In the genomic region with DNA sequence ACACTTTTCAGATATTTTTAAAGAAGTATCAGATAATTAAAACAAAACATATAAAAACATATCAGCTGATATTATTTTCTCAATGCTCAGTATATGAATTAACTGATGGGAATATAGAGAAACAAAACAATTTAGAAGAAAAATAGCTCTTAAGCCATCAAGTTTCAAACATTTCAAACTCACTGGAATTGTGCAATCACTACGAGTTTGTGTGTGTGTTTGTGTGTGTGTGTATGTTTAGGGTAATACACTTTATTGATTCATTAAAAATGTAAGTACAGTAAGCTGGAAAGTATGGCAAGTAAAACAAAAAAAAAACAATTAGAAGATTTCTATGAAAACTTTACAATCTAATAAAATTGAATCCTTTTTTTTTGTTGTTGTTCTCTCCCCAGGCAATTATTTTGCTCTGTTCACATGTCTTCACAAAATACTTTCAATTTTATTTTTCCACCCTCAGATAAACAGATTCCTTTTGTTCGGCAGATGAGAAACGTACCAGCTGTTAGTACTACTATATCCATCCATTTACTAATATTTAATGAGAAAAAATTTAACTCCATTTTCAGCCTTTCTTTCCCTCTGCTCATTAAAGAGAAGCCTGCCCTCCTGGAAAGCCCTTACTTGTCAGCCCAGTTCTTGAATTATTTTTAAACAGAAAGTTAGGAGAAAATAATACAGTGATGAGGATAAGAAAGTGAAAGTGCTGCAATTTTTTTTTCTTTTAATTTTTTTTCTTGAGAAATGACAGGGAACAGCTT, we compare ENCODE assay signal across 10 cellular contexts.
DNase-seq lines count a peak whose midpoint lies in the region; ATAC-seq and TF ChIP-seq lines count a peak whose summit lies in the region.
"Had no signal": no experiment of that assay in that cellular context is flagged by ENCODE, and none has a peak within 500 bp of the region (broad histone marks: within the 10 kb centered on the region; RNA-seq: fewer than 3 reads in every experiment).

No MANE protein-coding gene starts in this region.

- WGBS in heart right ventricle, 2 donors, result 7 to 10% methylated on average over 3 of the region's 3 CpGs
- WGBS in right lobe of liver (ENCODE audit: insufficient coverage, low coverage, low lambda C conversion rate, missing lambda C conversion rate), result 21% methylated on average over 3 of the region's 3 CpGs
- WGBS in aorta, 2 donors, result 4% methylated on average over 3 of the region's 3 CpGs

- intact Hi-C loops in heart right ventricle (cut with DNase I), result loop anchor here in 1 of 10 donors (5.0 kb wide), 1 partner anchor 83 kb away; no protein-coding TSS in a partner anchor
- intact Hi-C loops in left ventricle myocardium superior (cut with micrococcal nuclease), result no loop called here
- intact Hi-C loops in right lobe of liver (cut with DNase I), result no loop called here
- intact Hi-C loops in aorta (cut with DNase I), result no loop called here

- no peak for DNase-seq in heart right ventricle
- no peak for DNase-seq in left ventricle myocardium superior
- peak; percentile 22 for DNase-seq in astrocyte of the hippocampus (ENCODE audit: low read depth, low spot score)
- no peak for DNase-seq in right lobe of liver
- DNase-seq in aorta, result no peak
- DNase-seq in GM13977 (ENCODE audit: low spot score), result no peak
- no peak for DNase-seq in H7
- DNase-seq in iPS-NIHi11 (ENCODE audit: low spot score), result no peak
- DNase-seq: activated CD4-positive, alpha-beta memory T cell treated with anti-CD3 and anti-CD28 coated beads, Interleukin-2, amount 10 ng/mL, durations not matched to agents 7 days and 5 days had no signal

- H3K9me3 ChIP-seq in heart right ventricle (no peaks in the 10 kb centered on the region), right lobe of liver (no peaks in the 10 kb centered on the region), aorta (ENCODE audit: control insufficient read depth, low read length) (no peaks in the 10 kb centered on the region)
- H3K9me3 ChIP-seq: neutrophil had no signal

- ATAC-seq in heart right ventricle (peak in 4 of 8 donors; percentile 12 to 43 (median 25)), left ventricle myocardium superior (no peak), right lobe of liver (no peak), aorta (ENCODE audit: low FRiP score) (no peak)

- in situ Hi-C loops in GM13977 (cut with MboI; ENCODE audit: low pct_unique_long_range_greater_than_20kb, low sequenced_read_pairs, unreplicated experiment), result no loop called here

- peaks cover 3 to 73% (median 34%) of the 10 kb centered on the region in 9 donors for H3K4me1 ChIP-seq in heart right ventricle
- no peaks in the 10 kb centered on the region for H3K4me1 ChIP-seq in right lobe of liver
- no peaks in the 10 kb centered on the region for H3K4me1 ChIP-seq in aorta (ENCODE audit: control insufficient read depth in 1 of 2, insufficient read depth in 2 of 2, low read length in 2 of 2)

- H3K27me3 ChIP-seq in heart right ventricle, result no peaks in the 10 kb centered on the region
- no peaks in the 10 kb centered on the region for H3K27me3 ChIP-seq in right lobe of liver
- no peaks in the 10 kb centered on the region for H3K27me3 ChIP-seq in aorta (ENCODE audit: control insufficient read depth in 1 of 2, insufficient read depth in 2 of 2, low read length in 1 of 2)
- H3K27me3 ChIP-seq in H7 (ENCODE audit: control insufficient read depth, insufficient read depth, low read length), result no peaks in the 10 kb centered on the region
- H3K27me3 ChIP-seq: neutrophil had no signal

- TF ChIP-seq POLR2A in right lobe of liver (IDR thresholded peaks at IDR 0.05), result no peak

- H3K36me3 ChIP-seq in heart right ventricle, result no peaks in the 10 kb centered on the region
- no peaks in the 10 kb centered on the region for H3K36me3 ChIP-seq in right lobe of liver
- no peaks in the 10 kb centered on the region for H3K36me3 ChIP-seq in aorta (ENCODE audit: control insufficient read depth in 1 of 2, insufficient read depth in 2 of 2, low read length in 1 of 2)
- H3K36me3 ChIP-seq in H7 (replicated peaks; ENCODE audit: control insufficient read depth, insufficient read depth, low read length), result no peaks in the 10 kb centered on the region
- H3K36me3 ChIP-seq: neutrophil had no signal

- H3K27ac ChIP-seq in heart right ventricle (peak overlapping the region in 9 of 10 donors; percentile 11 to 76 (median 52)), right lobe of liver (peak overlapping the region in 2 of 3 donors; percentile 7 to 31), aorta (ENCODE audit: low read depth in 1 of 2, low read length in 2 of 2) (no peak overlapping the region)
- H3K27ac ChIP-seq: neutrophil had no signal

- no peak for TF ChIP-seq CTCF in heart right ventricle (IDR thresholded peaks at IDR 0.05)
- no peak for TF ChIP-seq CTCF in right lobe of liver (IDR thresholded peaks at IDR 0.05)
- no peak for TF ChIP-seq CTCF in GM13977 (IDR thresholded peaks at IDR 0.05; ENCODE audit: extremely low read depth, insufficient read depth, missing control alignments)

- H3K4me3 ChIP-seq in heart right ventricle (peak overlapping the region in 9 of 10 donors; percentile 2 to 40 (median 28)), right lobe of liver (no peak overlapping the region), aorta (ENCODE audit: low read length in 2 of 2) (peak overlapping the region; percentile 31 to 72), H7 (ENCODE audit: insufficient read depth, low read depth, low read length) (no peak overlapping the region)

Comparison
In these comparisons a context has a peak if more than half of its experiments do, and no peak if none do; other contexts are left out.
1. H3K27ac ChIP-seq: peak in heart right ventricle (9 of 10) and right lobe of liver (2 of 3); none in aorta (0 of 2).
2. H3K4me3 ChIP-seq: peak in heart right ventricle (9 of 10) and aorta (2 of 2); none in right lobe of liver (0 of 3) and H7 (single experiment).